Comparison of ENCODE assay signal across 1 cellular context in the genomic region with DNA sequence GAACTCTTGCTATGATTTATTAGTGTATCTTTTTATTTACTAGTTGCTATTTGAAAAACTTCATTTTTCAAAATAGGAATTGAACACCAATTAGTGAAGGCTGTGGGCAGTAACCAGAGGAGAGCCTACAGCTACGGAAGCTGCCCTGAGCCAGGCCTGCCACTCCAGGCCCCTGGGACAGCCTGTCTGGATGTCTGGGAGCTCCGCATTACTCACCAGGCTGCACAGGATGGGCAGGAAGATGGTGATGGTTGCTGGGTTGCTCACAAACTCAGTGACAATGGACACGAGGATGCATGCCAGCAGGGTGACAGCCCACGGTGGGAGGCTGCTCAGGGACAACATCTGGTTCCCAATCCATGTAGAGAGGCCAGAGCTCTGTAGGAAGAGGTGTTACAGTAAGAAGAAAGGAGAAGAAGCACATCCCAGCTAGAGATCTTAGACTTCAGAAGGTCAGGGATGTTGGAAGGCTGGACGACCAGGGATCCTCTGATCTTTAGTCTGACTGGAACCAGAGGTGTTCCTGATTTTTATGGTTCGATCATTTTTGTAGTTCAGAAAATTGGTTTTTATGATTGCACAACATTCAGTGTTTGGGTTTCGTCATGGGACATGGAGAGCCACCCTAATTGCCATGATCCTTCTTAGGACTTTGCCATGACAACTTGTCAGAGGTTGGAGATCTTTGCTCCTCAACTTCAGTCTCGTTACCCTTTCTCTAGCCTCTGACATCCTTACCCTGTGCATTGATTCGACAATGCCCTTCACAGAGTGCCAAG.
TF ChIP-seq lines count a peak whose summit lies in the region.

No MANE protein-coding gene starts in this region.

TF ChIP-seq in IMR-90, 13 proteins besides CTCF, POLR2A, EP300 and RAD21:
- TF ChIP-seq CEBPB (IDR thresholded peaks at IDR 0.05; ENCODE audit: low read depth, low read length) (peak; percentile 84), MAFK (IDR thresholded peaks at IDR 0.05; ENCODE audit: low read depth, low read length) (no peak)
TF ChIP-seq in IMR-90: peak in this region for 1.
